Comparison of ENCODE assay signal across 1 cellular context in genomic region chr10:128568041-128568440, GRCh38.
TF ChIP-seq lines count a peak whose summit lies in the region.

No MANE protein-coding gene starts in this region.

TF ChIP-seq in GM23338, 12 proteins besides CTCF, POLR2A, EP300 and RAD21 (continued from another document):
- TF ChIP-seq REST (IDR thresholded peaks at IDR 0.05; ENCODE audit: unreplicated experiment), result no peak
- TF ChIP-seq ZNF114 (CRISPR knock-in tag; IDR thresholded peaks at IDR 0.05), result no peak
- TF ChIP-seq ZNF331 (CRISPR knock-in tag; IDR thresholded peaks at IDR 0.05; ENCODE audit: low read depth), result no peak
- no peak for TF ChIP-seq POLR2AphosphoS5 (IDR thresholded peaks at IDR 0.05; ENCODE audit: low read depth)
- no peak for TF ChIP-seq ZNF462 (CRISPR knock-in tag; IDR thresholded peaks at IDR 0.05)
